In genomic region chr11:128239224-128239790, GRCh38 we compare ENCODE assay signal across 14 cellular contexts.
DNase-seq lines count a peak whose midpoint lies in the region; ATAC-seq and TF ChIP-seq lines count a peak whose summit lies in the region.
"Had no signal": no experiment of that assay in that cellular context is flagged by ENCODE, and none has a peak within 500 bp of the region (broad histone marks: within the 10 kb centered on the region; RNA-seq: fewer than 3 reads in every experiment).

No MANE protein-coding gene starts in this region.

- no peaks in the 10 kb centered on the region for H3K4me1 ChIP-seq in PC-9 (replicated peaks; ENCODE audit: insufficient read depth)
- H3K4me1 ChIP-seq: prostate gland had no signal

- no TSS peak for BruUV-seq in PC-9 (replicated peaks; lab: Mats Ljungman, UMichigan)

- POLR2A ChIA-PET in PC-9 (lab: Charles Lee; ENCODE audit: unreplicated experiment) = no interaction called here

- intact Hi-C loops in PC-9 (cut with micrococcal nuclease; ENCODE audit: unreplicated experiment) = no loop called here
- intact Hi-C loops in dendritic cell treated with granulocyte-macrophage colony-stimulating factor and Interleukin-4, amounts not matched to agents 40 ng/mL and 50 ng/mL, for 4 days (cut with micrococcal nuclease) = loop anchor here (5.0 to 10.0 kb wide), 2 partner anchors 33 to 1505 kb away; no protein-coding TSS in a partner anchor

- no peaks in the 10 kb centered on the region for H3K36me3 ChIP-seq in PC-9 (ENCODE audit: low read depth)
- H3K36me3 ChIP-seq: prostate gland had no signal

- no peak overlapping the region for H3K4me3 Mint-ChIP-seq in activated naive CD4-positive, alpha-beta T cell treated with anti-CD3 and anti-CD28 coated beads, Interleukin-2, amount 10 ng/mL, durations not matched to agents 7 days and 5 days
- H3K4me3 Mint-ChIP-seq in dendritic cell treated with granulocyte-macrophage colony-stimulating factor and Interleukin-4, amounts not matched to agents 40 ng/mL and 50 ng/mL, for 4 days = peak overlapping the region; percentile 62
- H3K4me3 Mint-ChIP-seq in stimulated activated naive CD8-positive, alpha-beta T cell treated with anti-CD3 and anti-CD28 coated beads, Interleukin-15, Interleukin-2, amounts not matched to agents 100 ng/mL and 50 ng/mL, for 24 hours = peak overlapping the region; percentile 73

- no peaks in the 10 kb centered on the region for H3K9me2 ChIP-seq in PC-9 (ENCODE audit: insufficient read depth)

- H3K27me3 ChIP-seq in PC-9 (ENCODE audit: insufficient read depth, low read depth) = no peaks in the 10 kb centered on the region

- H3K79me2 ChIP-seq in PC-9 (ENCODE audit: low read depth) = no peaks in the 10 kb centered on the region

- no peaks in the 10 kb centered on the region for H3K9me3 Mint-ChIP-seq in activated naive CD4-positive, alpha-beta T cell treated with anti-CD3 and anti-CD28 coated beads, Interleukin-2, amount 10 ng/mL, durations not matched to agents 7 days and 5 days
- H3K9me3 Mint-ChIP-seq in dendritic cell treated with granulocyte-macrophage colony-stimulating factor and Interleukin-4, amounts not matched to agents 40 ng/mL and 50 ng/mL, for 4 days = no peaks in the 10 kb centered on the region
- no peaks in the 10 kb centered on the region for H3K9me3 Mint-ChIP-seq in stimulated activated naive CD8-positive, alpha-beta T cell treated with anti-CD3 and anti-CD28 coated beads, Interleukin-15, Interleukin-2, amounts not matched to agents 100 ng/mL and 50 ng/mL, for 24 hours

- H3K4me2 ChIP-seq in PC-9 = no peak overlapping the region

- H3K27ac Mint-ChIP-seq in activated naive CD4-positive, alpha-beta T cell treated with anti-CD3 and anti-CD28 coated beads, Interleukin-2, amount 10 ng/mL, durations not matched to agents 7 days and 5 days = peak overlapping the region; percentile 30
- peak overlapping the region; percentile 83 for H3K27ac Mint-ChIP-seq in dendritic cell treated with granulocyte-macrophage colony-stimulating factor and Interleukin-4, amounts not matched to agents 40 ng/mL and 50 ng/mL, for 4 days
- H3K27ac Mint-ChIP-seq in stimulated activated naive CD8-positive, alpha-beta T cell treated with anti-CD3 and anti-CD28 coated beads, Interleukin-15, Interleukin-2, amounts not matched to agents 100 ng/mL and 50 ng/mL, for 24 hours = peak overlapping the region; percentile 92

- no peak for TF ChIP-seq CTCF in PC-9 (conservative IDR thresholded peaks at IDR 0.05)

- H3K4me1 Mint-ChIP-seq in activated naive CD4-positive, alpha-beta T cell treated with anti-CD3 and anti-CD28 coated beads, Interleukin-2, amount 10 ng/mL, durations not matched to agents 7 days and 5 days = peaks cover 19% of the 10 kb centered on the region
- peaks cover 31% of the 10 kb centered on the region for H3K4me1 Mint-ChIP-seq in dendritic cell treated with granulocyte-macrophage colony-stimulating factor and Interleukin-4, amounts not matched to agents 40 ng/mL and 50 ng/mL, for 4 days (ENCODE audit: low read depth)
- H3K4me1 Mint-ChIP-seq in stimulated activated naive CD8-positive, alpha-beta T cell treated with anti-CD3 and anti-CD28 coated beads, Interleukin-15, Interleukin-2, amounts not matched to agents 100 ng/mL and 50 ng/mL, for 24 hours (ENCODE audit: low read depth) = peaks cover 42% of the 10 kb centered on the region

- peak overlapping the region; percentile 40; the same call in 1 of the 2 replicates for H2AFZ ChIP-seq in PC-9

- CTCF ChIA-PET in activated naive CD4-positive, alpha-beta T cell treated with anti-CD3 and anti-CD28 coated beads, Interleukin-2, amount 10 ng/mL, durations not matched to agents 7 days and 5 days (lab: Charles Lee) = interaction anchor here (1.1 to 1.4 kb wide), 2 partner anchors 9 to 50 kb away, joined by 3 to 4 read pairs; no protein-coding TSS in a partner anchor
- CTCF ChIA-PET in PC-9 (lab: Charles Lee) = no interaction called here

- no peak for DNase-seq in activated naive CD4-positive, alpha-beta T cell treated with anti-CD3 and anti-CD28 coated beads, Interleukin-2, amount 10 ng/mL, durations not matched to agents 7 days and 5 days
- no peak for DNase-seq in activated naive CD4-positive, alpha-beta T cell treated with Interleukin-2 at 50 U/mL for 16 hours
- DNase-seq in PC-9 (no peak), GF-D8 (lab: John Stamatoyannopoulos, UW) (no peak)
- DNase-seq: activated effector memory CD4-positive, alpha-beta T cell treated with anti-CD3 and anti-CD28 coated beads, Interleukin-2, amount 50 U/mL, for 16 hours; central memory CD4-positive, alpha-beta T cell; NCI-H1417 treated with DMSO at 0.1 percent for 48 hours; NCI-H2227 treated with DMSO at 0.1 percent for 48 hours; stimulated activated CD4-positive, alpha-beta T cell treated with anti-CD3 and anti-CD28 coated beads, Interleukin-15, amount 100 ng/mL, for 24 hours had no signal

- H3F3A ChIP-seq in PC-9 (ENCODE audit: insufficient read depth, low read depth) = no peaks in the 10 kb centered on the region

- no peak overlapping the region for H3K27ac ChIP-seq in PC-9
- H3K27ac ChIP-seq: prostate gland had no signal

- H3K27me3 Mint-ChIP-seq in activated naive CD4-positive, alpha-beta T cell treated with anti-CD3 and anti-CD28 coated beads, Interleukin-2, amount 10 ng/mL, durations not matched to agents 7 days and 5 days = no peaks in the 10 kb centered on the region
- no peaks in the 10 kb centered on the region for H3K27me3 Mint-ChIP-seq in dendritic cell treated with granulocyte-macrophage colony-stimulating factor and Interleukin-4, amounts not matched to agents 40 ng/mL and 50 ng/mL, for 4 days
- no peaks in the 10 kb centered on the region for H3K27me3 Mint-ChIP-seq in stimulated activated naive CD8-positive, alpha-beta T cell treated with anti-CD3 and anti-CD28 coated beads, Interleukin-15, Interleukin-2, amounts not matched to agents 100 ng/mL and 50 ng/mL, for 24 hours

- H3K9me3 ChIP-seq in PC-9 (ENCODE audit: insufficient read depth, low read depth) = no peaks in the 10 kb centered on the region
- H3K9me3 ChIP-seq: prostate gland had no signal

- H4K20me1 ChIP-seq in PC-9 (ENCODE audit: insufficient read depth) = no peaks in the 10 kb centered on the region

- no peak overlapping the region for H3K4me3 ChIP-seq in PC-9
- H3K4me3 ChIP-seq: prostate gland had no signal

- ATAC-seq in GM21526 (IDR thresholded peaks at IDR 0.05; ENCODE audit: low FRiP score, unreplicated experiment) (no peak), HG03354 (IDR thresholded peaks at IDR 0.05; ENCODE audit: poor library complexity, severe bottlenecking, unreplicated experiment) (no peak)

- H3K36me3 Mint-ChIP-seq in activated naive CD4-positive, alpha-beta T cell treated with anti-CD3 and anti-CD28 coated beads, Interleukin-2, amount 10 ng/mL, durations not matched to agents 7 days and 5 days = no peaks in the 10 kb centered on the region
- H3K36me3 Mint-ChIP-seq in dendritic cell treated with granulocyte-macrophage colony-stimulating factor and Interleukin-4, amounts not matched to agents 40 ng/mL and 50 ng/mL, for 4 days (ENCODE audit: low read depth) = no peaks in the 10 kb centered on the region
- no peaks in the 10 kb centered on the region for H3K36me3 Mint-ChIP-seq in stimulated activated naive CD8-positive, alpha-beta T cell treated with anti-CD3 and anti-CD28 coated beads, Interleukin-15, Interleukin-2, amounts not matched to agents 100 ng/mL and 50 ng/mL, for 24 hours (ENCODE audit: low read depth)

Comparison
In these comparisons a context has a peak if more than half of its experiments do, and no peak if none do; other contexts are left out.
1. H3K27ac Mint-ChIP-seq: peak in every context shown above with its lines; median percentile 92 in stimulated activated naive CD8-positive, alpha-beta T cell treated with anti-CD3 and anti-CD28 coated beads, Interleukin-15, Interleukin-2, amounts not matched to agents 100 ng/mL and 50 ng/mL, for 24 hours; 83 in dendritic cell treated with granulocyte-macrophage colony-stimulating factor and Interleukin-4, amounts not matched to agents 40 ng/mL and 50 ng/mL, for 4 days; 30 in activated naive CD4-positive, alpha-beta T cell treated with anti-CD3 and anti-CD28 coated beads, Interleukin-2, amount 10 ng/mL, durations not matched to agents 7 days and 5 days.